13 cellular contexts compared by ENCODE assay signal in the genomic region with DNA sequence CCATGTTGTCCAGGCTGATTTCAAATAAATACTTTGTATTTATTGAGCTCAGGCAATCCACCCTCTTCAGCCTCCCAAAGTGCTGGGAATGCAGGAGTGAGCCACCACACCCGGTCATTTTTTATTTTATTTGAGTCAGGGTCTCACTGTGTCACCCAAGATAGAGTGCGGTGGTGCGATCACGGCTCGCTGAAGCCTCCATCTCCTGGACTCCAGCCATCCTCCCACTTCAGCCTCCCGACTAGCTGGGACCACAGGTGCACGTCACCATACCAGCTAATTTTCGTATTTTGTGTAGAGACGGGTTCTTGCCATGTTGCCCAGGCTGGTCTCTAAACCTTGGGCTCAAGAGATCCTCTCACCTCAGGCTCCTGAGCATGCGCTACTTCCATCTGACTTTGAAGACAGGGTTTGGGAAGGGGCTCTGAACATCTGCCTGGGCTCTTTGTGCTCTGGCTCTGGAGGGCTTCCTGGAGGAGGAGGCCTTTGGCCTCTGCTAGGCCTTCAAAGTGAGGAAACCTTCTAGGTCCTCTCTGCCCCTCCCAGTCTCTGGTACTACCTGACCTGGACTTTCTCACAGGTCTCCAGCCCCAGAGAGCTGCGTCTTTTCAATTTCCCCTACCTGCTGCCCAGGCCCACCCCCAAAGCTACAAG. TPM values are rescaled to one million over a fixed set of nuclear protein-coding genes. Genes with fewer than 3 reads are reported as not detected.
DNase-seq lines count a peak whose midpoint lies in the region; ATAC-seq and TF ChIP-seq lines count a peak whose summit lies in the region.
"Had no signal": no experiment of that assay in that cellular context is flagged by ENCODE, and none has a peak within 500 bp of the region (broad histone marks: within the 10 kb centered on the region; RNA-seq: fewer than 3 reads in every experiment).

No MANE protein-coding gene starts in this region.

- no peak overlapping the region for H3K9ac ChIP-seq in muscle layer of colon (ENCODE audit: low read length)

- no peaks in the 10 kb centered on the region for H3K9me3 Mint-ChIP-seq in stimulated activated naive CD8-positive, alpha-beta T cell treated with anti-CD3 and anti-CD28 coated beads, Interleukin-15, Interleukin-2, amounts not matched to agents 100 ng/mL and 50 ng/mL, for 24 hours

- no peaks in the 10 kb centered on the region for H3K36me3 Mint-ChIP-seq in stimulated activated naive CD8-positive, alpha-beta T cell treated with anti-CD3 and anti-CD28 coated beads, Interleukin-15, Interleukin-2, amounts not matched to agents 100 ng/mL and 50 ng/mL, for 24 hours (ENCODE audit: low read depth)

- peaks cover 50% of the 10 kb centered on the region for H3K4me1 ChIP-seq in muscle layer of colon (ENCODE audit: insufficient read depth, low read length)
- H3K4me1 ChIP-seq in vagina, result peaks cover 41% of the 10 kb centered on the region

- no peak for DNase-seq in stimulated activated naive CD8-positive, alpha-beta T cell treated with anti-CD3 and anti-CD28 coated beads, Interleukin-15, Interleukin-2, amounts not matched to agents 100 U/mL and 50 U/mL, for 24 hours
- DNase-seq in coronary artery (ENCODE audit: low spot score) (no peak), vagina (ENCODE audit: extremely low spot score in 2 of 2) (no peak), islet precursor cell (no peak)
- DNase-seq: GDM1 had no signal

- ATAC-seq in stimulated activated naive CD8-positive, alpha-beta T cell treated with anti-CD3 and anti-CD28 coated beads, Interleukin-15, Interleukin-2, amounts not matched to agents 100 U/mL and 50 U/mL, for 24 hours, result no peak
- ATAC-seq in GM21381 (IDR thresholded peaks at IDR 0.05; ENCODE audit: unreplicated experiment), result no peak
- no peak for ATAC-seq in GM18502 (IDR thresholded peaks at IDR 0.05; ENCODE audit: poor library complexity, unreplicated experiment)

- no peaks in the 10 kb centered on the region for H3K27me3 ChIP-seq in muscle layer of colon (ENCODE audit: control insufficient read depth in 1 of 2, insufficient read depth in 2 of 2, low read length in 2 of 2)
- no peaks in the 10 kb centered on the region for H3K27me3 ChIP-seq in vagina
- H3K27me3 ChIP-seq: right lobe of liver had no signal

- H3K4me3 ChIP-seq in coronary artery (peak overlapping the region; percentile 55), muscle layer of colon (ENCODE audit: low read depth in 1 of 2, low read length in 2 of 2) (peak overlapping the region in 1 of 2 donors; percentile 37), vagina (no peak overlapping the region)

- TF ChIP-seq CTCF in coronary artery (IDR thresholded peaks at IDR 0.05), result no peak
- no peak for TF ChIP-seq CTCF in vagina (IDR thresholded peaks at IDR 0.05)

- H3K9me3 ChIP-seq in muscle layer of colon (ENCODE audit: low read length) (no peaks in the 10 kb centered on the region), vagina (no peaks in the 10 kb centered on the region)
- H3K9me3 ChIP-seq: left lung, right lobe of liver had no signal

- no peaks in the 10 kb centered on the region for H3K36me3 ChIP-seq in muscle layer of colon (ENCODE audit: insufficient read depth, low read length)
- H3K36me3 ChIP-seq in vagina, result no peaks in the 10 kb centered on the region
- H3K36me3 ChIP-seq: left lung, right lobe of liver had no signal

- TF ChIP-seq POLR2A in vagina (IDR thresholded peaks at IDR 0.05), result no peak

- peak overlapping the region; percentile 62 for H3K4me3 Mint-ChIP-seq in stimulated activated naive CD8-positive, alpha-beta T cell treated with anti-CD3 and anti-CD28 coated beads, Interleukin-15, Interleukin-2, amounts not matched to agents 100 ng/mL and 50 ng/mL, for 24 hours

- peak overlapping the region; percentile 55 for H3K27ac Mint-ChIP-seq in stimulated activated naive CD8-positive, alpha-beta T cell treated with anti-CD3 and anti-CD28 coated beads, Interleukin-15, Interleukin-2, amounts not matched to agents 100 ng/mL and 50 ng/mL, for 24 hours

- H3K27ac ChIP-seq in coronary artery, result peak overlapping the region; percentile 98
- peak overlapping the region; percentile 91 for H3K27ac ChIP-seq in muscle layer of colon (ENCODE audit: low read depth, low read length)
- peak overlapping the region; percentile 94 for H3K27ac ChIP-seq in vagina

- intact Hi-C loops in vagina (cut with DNase I), result no loop called here

- H3K27me3 Mint-ChIP-seq in stimulated activated naive CD8-positive, alpha-beta T cell treated with anti-CD3 and anti-CD28 coated beads, Interleukin-15, Interleukin-2, amounts not matched to agents 100 ng/mL and 50 ng/mL, for 24 hours, result no peaks in the 10 kb centered on the region

- H3K4me1 Mint-ChIP-seq in stimulated activated naive CD8-positive, alpha-beta T cell treated with anti-CD3 and anti-CD28 coated beads, Interleukin-15, Interleukin-2, amounts not matched to agents 100 ng/mL and 50 ng/mL, for 24 hours (ENCODE audit: low read depth), result peaks cover 21% of the 10 kb centered on the region

RNA-seq across cellular contexts. Expression of a gene that starts 5.8 kb away (rescaled TPM):
- total RNA-seq in vagina, result 19.4 TPM
- total RNA-seq: T-helper 1 cell treated with Interleukin-12 subunit alpha and Interleukin-12 subunit beta and Interleukin-4 antibody, amounts not matched to agents 30 ng/mL and 1 ng/mL, for 36 hours had no signal

RNA-seq across cellular contexts. Expression of a gene that starts 8.0 kb away (rescaled TPM):
- not detected for total RNA-seq in vagina
- total RNA-seq: fibroblast of lung; left lung; right lobe of liver; T-helper 1 cell treated with Interleukin-12 subunit alpha and Interleukin-12 subunit beta and Interleukin-4 antibody, amounts not matched to agents 30 ng/mL and 1 ng/mL, for 36 hours had no signal

RNA-seq across cellular contexts. Expression of a gene that starts 9.8 kb away (rescaled TPM):
- 0.25 TPM for total RNA-seq in vagina
- total RNA-seq: T-helper 1 cell treated with Interleukin-12 subunit alpha and Interleukin-12 subunit beta and Interleukin-4 antibody, amounts not matched to agents 30 ng/mL and 1 ng/mL, for 36 hours had no signal

RNA-seq across cellular contexts. Expression of a gene that starts 31.5 kb away (rescaled TPM):
- not detected for total RNA-seq in vagina
- total RNA-seq: right lobe of liver; T-helper 1 cell treated with Interleukin-12 subunit alpha and Interleukin-12 subunit beta and Interleukin-4 antibody, amounts not matched to agents 30 ng/mL and 1 ng/mL, for 36 hours had no signal

RNA-seq across cellular contexts. Expression of a gene that starts 36.2 kb away (rescaled TPM):
- total RNA-seq in vagina, result 38.5 TPM
